Comparison of ENCODE assay signal across 22 cellular contexts in the genomic region with DNA sequence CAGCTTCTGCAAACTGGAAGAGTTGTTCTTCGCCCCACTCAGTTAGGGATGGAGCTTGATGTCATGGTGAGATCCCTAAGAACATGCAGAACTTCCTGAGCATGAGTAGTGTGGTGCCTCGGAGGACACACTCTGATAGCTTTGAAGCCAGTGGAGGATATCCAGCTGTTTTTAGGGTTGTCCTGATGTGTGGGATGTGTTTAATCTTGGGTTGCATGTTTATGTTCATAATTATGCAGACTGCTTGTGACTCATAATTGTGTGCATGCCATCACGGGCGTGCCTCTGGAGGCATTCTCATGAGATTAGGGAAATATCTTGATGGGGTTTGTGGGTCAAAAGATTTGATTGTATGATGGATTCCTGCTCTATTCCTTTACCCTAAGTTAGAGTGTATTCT.
A peak's percentile ranks its signal among the peaks of the same experiment; 100 is the strongest.
DNase-seq lines count a peak whose midpoint lies in the region; ATAC-seq and TF ChIP-seq lines count a peak whose summit lies in the region.
"Had no signal": no experiment of that assay in that cellular context is flagged by ENCODE, and none has a peak within 500 bp of the region (broad histone marks: within the 10 kb centered on the region; RNA-seq: fewer than 3 reads in every experiment).

No MANE protein-coding gene starts in this region.

- H3K27ac ChIP-seq in ACC112 (ENCODE audit: low read depth, low read length) (no peak overlapping the region), foreskin keratinocyte (no peak overlapping the region), WERI-Rb-1 (no peak overlapping the region)
- H3K27ac ChIP-seq: A549, KMS-11, vagina had no signal

- H3K4me1 ChIP-seq in ACC112 (ENCODE audit: control insufficient read depth, insufficient read depth, low read length, unreplicated experiment) (peaks cover 33% of the 10 kb centered on the region), foreskin keratinocyte (no peaks in the 10 kb centered on the region)

- H3K4me3 ChIP-seq in ACC112 (ENCODE audit: low read depth, low read length): no peak overlapping the region
- no peak overlapping the region for H3K4me3 ChIP-seq in WERI-Rb-1 (ENCODE audit: low read depth, low read length)
- H3K4me3 ChIP-seq: A549, vagina had no signal

- ATAC-seq in foreskin keratinocyte: peak; percentile 80
- ATAC-seq in HG03354 (IDR thresholded peaks at IDR 0.05; ENCODE audit: poor library complexity, severe bottlenecking, unreplicated experiment): no peak
- ATAC-seq: activated naive CD8-positive, alpha-beta T cell treated with anti-CD3 and anti-CD28 coated beads, Interleukin-2, amount 50 U/mL, for 24 hours; T-helper 17 cell had no signal

- peak overlapping the region in 3 of 5 experiments; percentile 13 to 68 (median 59) for H3K27ac Mint-ChIP-seq in brain
- H3K27ac Mint-ChIP-seq: activated naive CD8-positive, alpha-beta T cell treated with anti-CD3 and anti-CD28 coated beads, Interleukin-2, amount 50 U/mL, for 24 hours; immature natural killer cell; mesothelial cell of epicardium; T-helper 17 cell had no signal

- no peaks in the 10 kb centered on the region for H3K9me3 ChIP-seq in WERI-Rb-1 (ENCODE audit: severe bottlenecking)
- H3K9me3 ChIP-seq: A549, vagina had no signal

- peak overlapping the region; percentile 42 for H2AFZ ChIP-seq in ACC112 (ENCODE audit: low read length, unreplicated experiment)

- peaks cover 25% of the 10 kb centered on the region for H3K4me1 Mint-ChIP-seq in brain
- H3K4me1 Mint-ChIP-seq: mesothelial cell of epicardium, T-helper 17 cell had no signal

- H3K9me3 Mint-ChIP-seq in brain: peaks cover 0 to 6% (median 3%) of the 10 kb centered on the region in 5 experiments
- H3K9me3 Mint-ChIP-seq: activated naive CD8-positive, alpha-beta T cell treated with anti-CD3 and anti-CD28 coated beads, Interleukin-2, amount 50 U/mL, for 24 hours; mesothelial cell of epicardium had no signal

- no peaks in the 10 kb centered on the region for H3K79me2 ChIP-seq in ACC112 (ENCODE audit: control insufficient read depth, insufficient read depth, low read length, unreplicated experiment)

- peak; percentile 33 for DNase-seq in HPDE6-E6E7 (ENCODE audit: extremely low spot score)
- DNase-seq in foreskin keratinocyte: peak in 1 of 2 donors; percentile 45
- no peak for DNase-seq in WERI-Rb-1
- DNase-seq in Ammon's horn (ENCODE audit: low spot score): no peak
- DNase-seq in NCI-H1417 treated with DMSO at 0.1 percent for 48 hours (lab: John Stamatoyannopoulos, UW): no peak
- DNase-seq: activated CD4-positive, alpha-beta T cell treated with anti-CD3 and anti-CD28 coated beads for 1 hour; activated naive CD8-positive, alpha-beta T cell treated with anti-CD3 and anti-CD28 coated beads, Interleukin-2, amount 50 U/mL, for 24 hours; activated T-cell treated with anti-CD3 and anti-CD28 coated beads, Interleukin-2, amount 50 U/mL, for 1 hour; Calu3; cortex of kidney; H7; immature natural killer cell; NCI-H1694; NCI-H510A; T-helper 17 cell had no signal

- H3K27me3 ChIP-seq in ACC112 (ENCODE audit: insufficient read depth, low read length): no peaks in the 10 kb centered on the region
- H3K27me3 ChIP-seq in foreskin keratinocyte: peaks cover 5% of the 10 kb centered on the region
- H3K27me3 ChIP-seq in WERI-Rb-1 (ENCODE audit: insufficient read depth, low read depth, severe bottlenecking): no peaks in the 10 kb centered on the region
- H3K27me3 ChIP-seq: vagina had no signal

- no peak overlapping the region for H3K4me3 Mint-ChIP-seq in brain
- H3K4me3 Mint-ChIP-seq: activated naive CD8-positive, alpha-beta T cell treated with anti-CD3 and anti-CD28 coated beads, Interleukin-2, amount 50 U/mL, for 24 hours; immature natural killer cell; mesothelial cell of epicardium; T-helper 17 cell had no signal

- H3K36me3 ChIP-seq in ACC112 (ENCODE audit: insufficient read depth, low read length): no peaks in the 10 kb centered on the region
- H3K36me3 ChIP-seq in WERI-Rb-1: no peaks in the 10 kb centered on the region
- H3K36me3 ChIP-seq: vagina had no signal

- TF ChIP-seq CTCF in brain (conservative IDR thresholded peaks at IDR 0.05) (no peak), foreskin keratinocyte (conservative IDR thresholded peaks at IDR 0.05) (no peak), WERI-Rb-1 (IDR thresholded peaks at IDR 0.05; ENCODE audit: low read depth, low read length) (no peak)

- H3K36me3 Mint-ChIP-seq in brain: no peaks in the 10 kb centered on the region
- H3K36me3 Mint-ChIP-seq: immature natural killer cell, mesothelial cell of epicardium had no signal

- H3K27me3 Mint-ChIP-seq in brain: no peaks in the 10 kb centered on the region
- H3K27me3 Mint-ChIP-seq: T-helper 17 cell had no signal
